ENCODE assay signal across 9 cellular contexts in the genomic region with DNA sequence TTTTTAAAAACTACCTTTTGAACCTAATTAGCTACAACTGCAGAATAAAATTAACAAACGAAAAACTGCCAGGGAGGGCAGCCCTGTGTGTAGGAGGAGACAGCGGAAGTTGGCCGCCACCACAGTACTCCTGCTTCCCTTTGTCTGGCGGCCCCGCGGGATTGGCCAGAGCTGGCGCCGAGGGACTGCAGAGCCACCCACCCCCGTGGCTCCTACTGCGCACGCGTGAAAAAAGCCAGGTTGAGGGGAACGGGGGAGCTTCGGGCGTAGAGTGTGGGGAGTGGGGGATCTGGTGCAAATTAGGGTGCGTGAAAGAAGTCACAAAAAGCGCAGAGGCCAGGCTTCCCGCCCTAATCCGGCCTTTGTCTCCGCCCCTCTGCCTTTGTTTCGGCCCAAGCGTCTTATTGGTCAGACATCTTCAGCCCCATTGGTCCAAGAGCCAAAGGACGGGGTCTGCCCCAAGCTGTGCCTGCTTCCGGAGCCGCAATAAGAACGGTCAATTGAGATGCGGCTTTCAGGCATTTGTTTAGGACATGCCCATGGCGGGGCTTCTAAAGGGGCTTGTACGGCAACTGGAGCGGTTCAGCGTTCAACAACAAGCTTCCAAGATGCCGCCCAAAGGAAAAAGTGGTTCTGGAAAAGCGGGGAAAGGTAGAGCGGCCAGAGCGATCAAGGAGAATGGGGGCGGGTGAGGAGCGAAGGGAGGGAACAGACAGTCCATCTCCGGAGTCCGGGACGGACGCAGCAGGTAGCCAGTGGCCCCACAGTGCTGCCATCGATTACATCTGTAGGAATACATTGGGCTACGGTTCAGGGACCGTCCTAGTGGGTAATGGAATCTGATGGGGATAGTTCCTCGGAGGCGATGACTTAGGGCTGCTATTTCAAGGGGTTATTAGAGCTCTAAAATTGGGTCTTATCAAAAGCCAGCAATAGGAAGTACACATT. TPM values are rescaled to one million over a fixed set of nuclear protein-coding genes. Genes with fewer than 3 reads are reported as not detected.
DNase-seq lines count a peak whose midpoint lies in the region; ATAC-seq and TF ChIP-seq lines count a peak whose summit lies in the region.
"Had no signal": no experiment of that assay in that cellular context is flagged by ENCODE, and none has a peak within 500 bp of the region (broad histone marks: within the 10 kb centered on the region; RNA-seq: fewer than 3 reads in every experiment).

A gene (plus strand): TSS at position 580 of the 948 bp plus-strand sequence. CDS start 29 bp downstream, at position 609.

- H3K9me3 ChIP-seq in BLaER1 treated with 17β-estradiol and CSF1 and Interleukin-3, amounts not matched to agents 10 nM and 100 nM (replicated peaks in 1 of 11) = peaks cover 5 to 14% (median 12%) of the 10 kb centered on the region in 11 experiments; a peak in 19 of 22 replicates
- H3K9me3 ChIP-seq in left lung = no peaks in the 10 kb centered on the region

- no peaks in the 10 kb centered on the region for H3K27me3 Mint-ChIP-seq in activated CD4-positive, alpha-beta T cell treated with anti-CD3 and anti-CD28 coated beads, Interleukin-2, amount 10 ng/mL, durations not matched to agents 7 days and 5 days

- intact Hi-C loops in left lung (cut with DNase I) = no loop called here

- H3K9ac ChIP-seq in BLaER1 treated with 17β-estradiol and CSF1 and Interleukin-3, amounts not matched to agents 10 nM and 100 nM = peak within 1 kb of the TSS; percentile 80 to 91 (median 86)

- peak; percentile 93 for ATAC-seq in GM19372 (IDR thresholded peaks at IDR 0.05; ENCODE audit: low read depth, unreplicated experiment)
- ATAC-seq in HG03521 (IDR thresholded peaks at IDR 0.05; ENCODE audit: unreplicated experiment) = peak; percentile 94
- peak; percentile 98 for ATAC-seq in left lung

- H3K4me2 ChIP-seq in BLaER1 treated with 17β-estradiol and CSF1 and Interleukin-3, amounts not matched to agents 10 nM and 100 nM = peak within 1 kb of the TSS; percentile 61 to 86 (median 69)

- no peak for TF ChIP-seq CTCF in left lung (IDR thresholded peaks at IDR 0.05)

- H3K9me3 Mint-ChIP-seq in activated CD4-positive, alpha-beta T cell treated with anti-CD3 and anti-CD28 coated beads, Interleukin-2, amount 10 ng/mL, durations not matched to agents 7 days and 5 days = no peaks in the 10 kb centered on the region

- peaks cover 0 to 14% (median 3%) of the 10 kb centered on the region in 11 experiments; a peak in 6 of 22 replicates for H3K36me3 ChIP-seq in BLaER1 treated with 17β-estradiol and CSF1 and Interleukin-3, amounts not matched to agents 10 nM and 100 nM
- H3K36me3 ChIP-seq in left lung = peaks cover 0 to 3% of the 10 kb centered on the region in 2 donors

- DNase-seq in NCI-H69 (lab: John Stamatoyannopoulos, UW) (peak; percentile 98), dermis blood vessel endothelial cell (peak; percentile 96), left lung (peak; percentile 92)
- DNase-seq in activated CD4-positive, alpha-beta T cell treated with anti-CD3 and anti-CD28 coated beads, Interleukin-2, amount 10 ng/mL, durations not matched to agents 7 days and 5 days = peak; percentile 87
- DNase-seq in stimulated activated CD4-positive, alpha-beta T cell treated with anti-CD3 and anti-CD28 coated beads, Interleukin-2, amount 100 ng/mL, for 48 hours = peak; percentile 63 to 71

- peaks cover 17 to 20% (median 19%) of the 10 kb centered on the region in 10 experiments for H3K4me1 ChIP-seq in BLaER1 treated with 17β-estradiol and CSF1 and Interleukin-3, amounts not matched to agents 10 nM and 100 nM
- H3K4me1 ChIP-seq in left lung = peaks cover 0 to 6% of the 10 kb centered on the region in 2 donors

- peaks cover 0 to 7% (median 0%) of the 10 kb centered on the region in 11 experiments; a peak in 2 of 22 replicates for H4K20me1 ChIP-seq in BLaER1 treated with 17β-estradiol and CSF1 and Interleukin-3, amounts not matched to agents 10 nM and 100 nM

- peak within 1 kb of the TSS; percentile 60 to 85 (median 80) for H3K4me3 ChIP-seq in BLaER1 treated with 17β-estradiol and CSF1 and Interleukin-3, amounts not matched to agents 10 nM and 100 nM
- H3K4me3 ChIP-seq in left lung = peak within 1 kb of the TSS; percentile 37 to 65

- POLR2A ChIA-PET in activated CD4-positive, alpha-beta T cell treated with anti-CD3 and anti-CD28 coated beads, Interleukin-2, amount 10 ng/mL, durations not matched to agents 7 days and 5 days (lab: Charles Lee) = no interaction called here

- no peak within 1 kb of the TSS for H3K4me3 Mint-ChIP-seq in activated CD4-positive, alpha-beta T cell treated with anti-CD3 and anti-CD28 coated beads, Interleukin-2, amount 10 ng/mL, durations not matched to agents 7 days and 5 days

- H3K27me3 ChIP-seq in BLaER1 treated with 17β-estradiol and CSF1 and Interleukin-3, amounts not matched to agents 10 nM and 100 nM = peaks cover 0 to 9% (median 0%) of the 10 kb centered on the region in 11 experiments; a peak in 6 of 22 replicates
- H3K27me3 ChIP-seq in left lung = no peaks in the 10 kb centered on the region

- no peak within 1 kb of the TSS for H3K27ac Mint-ChIP-seq in activated CD4-positive, alpha-beta T cell treated with anti-CD3 and anti-CD28 coated beads, Interleukin-2, amount 10 ng/mL, durations not matched to agents 7 days and 5 days
- H3K27ac Mint-ChIP-seq: nephron had no signal

- peaks cover 13% of the 10 kb centered on the region for H3K4me1 Mint-ChIP-seq in activated CD4-positive, alpha-beta T cell treated with anti-CD3 and anti-CD28 coated beads, Interleukin-2, amount 10 ng/mL, durations not matched to agents 7 days and 5 days
- H3K4me1 Mint-ChIP-seq: nephron had no signal

- peak within 1 kb of the TSS; percentile 62 to 93 (median 86) for H3K27ac ChIP-seq in BLaER1 treated with 17β-estradiol and CSF1 and Interleukin-3, amounts not matched to agents 10 nM and 100 nM
- H3K27ac ChIP-seq in left lung = peak within 1 kb of the TSS; percentile 79 to 88

- CTCF ChIA-PET in activated CD4-positive, alpha-beta T cell treated with anti-CD3 and anti-CD28 coated beads, Interleukin-2, amount 10 ng/mL, durations not matched to agents 7 days and 5 days (lab: Charles Lee) = interaction anchor here (0.6 to 1.5 kb wide), 4 partner anchors 37 to 271 kb away, joined by 3 to 5 read pairs (median 4); a partner anchor contains a TSS

- peaks cover 3% of the 10 kb centered on the region for H3K36me3 Mint-ChIP-seq in activated CD4-positive, alpha-beta T cell treated with anti-CD3 and anti-CD28 coated beads, Interleukin-2, amount 10 ng/mL, durations not matched to agents 7 days and 5 days (ENCODE audit: low read depth)

RNA-seq across cellular contexts. Expression of the gene that starts here (rescaled TPM):
- total RNA-seq in activated CD4-positive, alpha-beta T cell treated with anti-CD3 and anti-CD28 coated beads, Interleukin-2, amount 10 ng/mL, durations not matched to agents 7 days and 5 days = 1 to 10 TPM; 5.1 to 5.4 TPM
- total RNA-seq in dermis blood vessel endothelial cell (9.3 and 12.4 TPM in 2 replicates), left lung (1 to 10 TPM; 7.6 to 9.0 TPM)

Comparison
In these comparisons a context has a peak if more than half of its experiments do, and no peak if none do; other contexts are left out.
1. Peak in every context shown above with its lines: DNase-seq, ATAC-seq, H3K4me3 ChIP-seq and H3K27ac ChIP-seq.